Comparison of ENCODE assay signal across 9 cellular contexts in genomic region chr12:2834581-2835491, GRCh38. TPM values are rescaled to one million over a fixed set of nuclear protein-coding genes. Genes with fewer than 3 reads are reported as not detected.
DNase-seq lines count a peak whose midpoint lies in the region; ATAC-seq and TF ChIP-seq lines count a peak whose summit lies in the region.
"Had no signal": no experiment of that assay in that cellular context is flagged by ENCODE, and none has a peak within 500 bp of the region (broad histone marks: within the 10 kb centered on the region; RNA-seq: fewer than 3 reads in every experiment).

NRIP2 (minus strand) TSS chr12:2835035; CDS start chr12:2834983, 52 bp downstream.

- H3K4me1 Mint-ChIP-seq in chondrocyte (ENCODE audit: low read depth) = peaks cover 26% of the 10 kb centered on the region

- TF ChIP-seq POLR2A in testis (IDR thresholded peaks at IDR 0.05) = no peak

- no peak within 1 kb of the TSS for H3K27ac ChIP-seq in left lung
- peak within 1 kb of the TSS in 1 of 2 donors; percentile 25 for H3K27ac ChIP-seq in testis

- H3K27ac Mint-ChIP-seq in chondrocyte (ENCODE audit: unreplicated experiment) = peak within 1 kb of the TSS; percentile 74

- H3K27me3 ChIP-seq in left lung (peaks cover 0 to 6% of the 10 kb centered on the region in 2 donors), testis (no peaks in the 10 kb centered on the region)

- H3K4me3 Mint-ChIP-seq in chondrocyte (ENCODE audit: unreplicated experiment) = peak within 1 kb of the TSS; percentile 49

- H3K36me3 Mint-ChIP-seq in chondrocyte (ENCODE audit: low read depth) = peaks cover 7% of the 10 kb centered on the region

- WGBS in testis, 2 donors = 30 to 41% methylated on average over 30 to 32 of the region's 32 CpGs

- H3K4me3 ChIP-seq in left lung = no peak within 1 kb of the TSS
- H3K4me3 ChIP-seq in testis = peak within 1 kb of the TSS in 1 of 2 donors; percentile 36

- H3K27me3 Mint-ChIP-seq in chondrocyte (ENCODE audit: low read depth) = no peaks in the 10 kb centered on the region

- H3K4me1 ChIP-seq in left lung (no peaks in the 10 kb centered on the region), testis (peaks cover 9% of the 10 kb centered on the region)

- TF ChIP-seq CTCF in chondrocyte (IDR thresholded peaks at IDR 0.05) (peak; percentile 53), left lung (IDR thresholded peaks at IDR 0.05) (no peak), testis (IDR thresholded peaks at IDR 0.05) (no peak)

- H3K9me3 Mint-ChIP-seq in chondrocyte (ENCODE audit: low read depth) = no peaks in the 10 kb centered on the region

- DNase-seq in NCI-H146 (lab: John Stamatoyannopoulos, UW) = peak; percentile 37
- DNase-seq in NCI-H146 treated with DMSO at 0.1 percent for 48 hours (lab: John Stamatoyannopoulos, UW; ENCODE audit: unreplicated experiment) = no peak
- DNase-seq in chondrocyte (ENCODE audit: low spot score) = no peak
- DNase-seq in left lung = no peak
- DNase-seq in testis = peak; percentile 42
- no peak for DNase-seq in SHP77 treated with DMSO at 0.1 percent for 48 hours (lab: John Stamatoyannopoulos, UW)
- DNase-seq in activated CD4-positive, alpha-beta T cell treated with anti-CD3 and anti-CD28 coated beads, Interleukin-2, amount 50 U/mL, for 1 hour = no peak
- DNase-seq in H4 (ENCODE audit: low spot score) = no peak

- intact Hi-C loops in left lung (cut with DNase I) = no loop called here
- intact Hi-C loops in testis (cut with DNase I; ENCODE audit: low total_unique reads) = loop anchor here (10.0 kb wide), 1 partner anchor 100 kb away; no protein-coding TSS in a partner anchor

- peak; percentile 64 for ATAC-seq in left lung

- H3K36me3 ChIP-seq in left lung = peaks cover 0 to 23% of the 10 kb centered on the region in 2 donors
- no peaks in the 10 kb centered on the region for H3K36me3 ChIP-seq in testis (ENCODE audit: low read depth, missing control alignments)

- H3K9me3 ChIP-seq in left lung = no peaks in the 10 kb centered on the region
- H3K9me3 ChIP-seq in testis = no peaks in the 10 kb centered on the region

RNA-seq across cellular contexts. Expression of gene NRIP2, which starts in this region (rescaled TPM):
- total RNA-seq in chondrocyte = 0.25 to 0.92 TPM in 2 of 3 replicates, not detected in the other
- total RNA-seq in left lung = under 1 TPM; 0.79 to 0.96 TPM
- total RNA-seq in testis = 10 to 100 TPM in 1 of 2 donors, 1 to 10 TPM in 1; 2.6 to 10.6 TPM
- polyA plus RNA-seq in testis (ENCODE audit: insufficient read depth, low read depth, low replicate concordance) = 2.8 TPM
- 0.04 TPM in 1 of 2 replicates, not detected in the other for total RNA-seq in H4 (2014; rRNA removed; shearing (Covaris generic))
- total RNA-seq: glomerular endothelial cell had no signal

Comparison
In these comparisons a context has a peak if more than half of its experiments do, and no peak if none do; other contexts are left out.
1. DNase-seq: peak in NCI-H146 (single experiment) and testis (single experiment); none in NCI-H146 treated with DMSO at 0.1 percent for 48 hours (single experiment), chondrocyte (single experiment), left lung (0 of 2), SHP77 treated with DMSO at 0.1 percent for 48 hours (single experiment), activated CD4-positive, alpha-beta T cell treated with anti-CD3 and anti-CD28 coated beads, Interleukin-2, amount 50 U/mL, for 1 hour (single experiment) and H4 (single experiment).
2. Peak in ATAC-seq in left lung; RNA of the gene not detected or under 1 TPM.